8 cellular contexts compared by ENCODE assay signal in the genomic region with DNA sequence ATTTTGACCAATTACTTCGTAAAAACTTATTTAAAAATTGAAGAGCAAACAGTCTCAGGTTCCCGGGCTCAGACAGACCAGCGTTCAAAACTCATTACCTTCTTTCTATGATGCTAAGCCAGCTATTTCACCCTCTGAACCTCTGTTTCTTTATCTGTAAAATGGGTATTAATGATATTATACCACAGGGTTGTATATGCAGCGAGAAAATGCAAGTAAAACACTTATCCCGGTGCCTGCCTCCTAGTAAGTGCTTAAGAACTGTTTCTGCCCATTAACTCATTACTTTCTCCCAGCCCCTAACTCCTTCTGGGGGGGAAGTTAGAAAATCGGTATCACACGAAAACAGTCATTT. TPM values are rescaled to one million over a fixed set of nuclear protein-coding genes. Genes with fewer than 3 reads are reported as not detected.
DNase-seq lines count a peak whose midpoint lies in the region; FAIRE-seq and TF ChIP-seq lines count a peak whose summit lies in the region.

No MANE protein-coding gene starts in this region.

- DNase-seq in SJSA1 (ENCODE audit: low read depth in 1 of 2, low spot score in 2 of 2) (no peak), prostate gland (ENCODE audit: low spot score) (no peak), T-helper 9 cell (no peak), small intestine (no peak), NCI-H187 treated with DMSO at 0.1 percent for 48 hours (lab: John Stamatoyannopoulos, UW) (no peak), foreskin melanocyte (no peak)

- H3K4me3 ChIP-seq in SJSA1, result peak overlapping the region; percentile 77
- peak overlapping the region; percentile 34 to 95 for H3K4me3 ChIP-seq in esophagus (ENCODE audit: low read depth in 1 of 2, low read length in 2 of 2)
- peak overlapping the region; percentile 60 to 85 for H3K4me3 ChIP-seq in prostate gland
- peak overlapping the region in 1 of 2 donors; percentile 91 for H3K4me3 ChIP-seq in small intestine (ENCODE audit: low read depth in 1 of 2, low read length in 2 of 2)

- TF ChIP-seq POLR2A in prostate gland (IDR thresholded peaks at IDR 0.05), result no peak

- H3K36me3 ChIP-seq in ES-I3 (ENCODE audit: insufficient read depth, low read length) (no peaks in the 10 kb centered on the region), SJSA1 (peaks cover 13% of the 10 kb centered on the region; the same call in 1 of the 2 replicates), esophagus (ENCODE audit: control insufficient read depth in 2 of 2, insufficient read depth in 2 of 2, low read length in 1 of 2) (no peaks in the 10 kb centered on the region), prostate gland (no peaks in the 10 kb centered on the region), small intestine (ENCODE audit: control insufficient read depth in 2 of 2, insufficient read depth in 2 of 2, low read length in 2 of 2) (no peaks in the 10 kb centered on the region)

- FAIRE-seq in small intestine (lab: Jason Lieb, UNC), result no peak

- TF ChIP-seq CTCF in prostate gland (IDR thresholded peaks at IDR 0.05), result no peak

- peak overlapping the region; percentile 33 for H3K27ac ChIP-seq in SJSA1
- H3K27ac ChIP-seq in esophagus (ENCODE audit: low read depth in 2 of 2, low read length in 1 of 2), result peak overlapping the region; percentile 21 to 38
- H3K27ac ChIP-seq in prostate gland, result peak overlapping the region; percentile 82 to 93
- H3K27ac ChIP-seq in small intestine (ENCODE audit: low read depth in 1 of 2, low read length in 1 of 2), result peak overlapping the region in 1 of 2 donors; percentile 50

- peaks cover 7% of the 10 kb centered on the region for H3K27me3 ChIP-seq in SJSA1 (replicated peaks)
- no peaks in the 10 kb centered on the region for H3K27me3 ChIP-seq in esophagus (ENCODE audit: control insufficient read depth in 1 of 2, insufficient read depth in 2 of 2, low read length in 2 of 2)
- no peaks in the 10 kb centered on the region for H3K27me3 ChIP-seq in prostate gland (replicated peaks; ENCODE audit: insufficient read depth)
- H3K27me3 ChIP-seq in small intestine (ENCODE audit: control insufficient read depth in 2 of 2, insufficient read depth in 2 of 2, low read length in 2 of 2), result no peaks in the 10 kb centered on the region

- H3K4me1 ChIP-seq in ES-I3 (ENCODE audit: insufficient read depth, low read length), result no peaks in the 10 kb centered on the region; the same call in 1 of the 2 replicates
- H3K4me1 ChIP-seq in SJSA1 (replicated peaks), result peaks cover 17% of the 10 kb centered on the region
- peaks cover 7 to 14% of the 10 kb centered on the region in 2 donors for H3K4me1 ChIP-seq in esophagus (ENCODE audit: control insufficient read depth in 2 of 2, insufficient read depth in 2 of 2, low read length in 1 of 2)
- peaks cover 29% of the 10 kb centered on the region for H3K4me1 ChIP-seq in prostate gland (replicated peaks)
- peaks cover 8 to 9% of the 10 kb centered on the region in 2 donors for H3K4me1 ChIP-seq in small intestine (ENCODE audit: control insufficient read depth in 2 of 2, insufficient read depth in 1 of 2, low read depth in 1 of 2, low read length in 1 of 2)

- WGBS in esophagus, 2 donors, result 35 to 36% methylated on average over 7 of the region's 7 CpGs
- 42% methylated on average over 7 of the region's 7 CpGs for WGBS in prostate gland
- WGBS in small intestine, 3 donors, result 27 to 35% (median 30%) methylated on average over 7 of the region's 7 CpGs

- intact Hi-C loops in prostate gland (cut with DNase I), result loop anchor here (10.0 kb wide), 1 partner anchor 160 kb away; no protein-coding TSS in a partner anchor

- no peaks in the 10 kb centered on the region for H3K9me3 ChIP-seq in ES-I3 (ENCODE audit: control insufficient read depth, insufficient read depth, low read length)
- no peaks in the 10 kb centered on the region for H3K9me3 ChIP-seq in SJSA1 (replicated peaks)
- no peaks in the 10 kb centered on the region for H3K9me3 ChIP-seq in esophagus (ENCODE audit: control insufficient read depth in 2 of 2, insufficient read depth in 1 of 2, low read depth in 1 of 2, low read length in 1 of 2)
- H3K9me3 ChIP-seq in prostate gland, result no peaks in the 10 kb centered on the region
- H3K9me3 ChIP-seq in small intestine (ENCODE audit: control insufficient read depth, low read depth), result no peaks in the 10 kb centered on the region

- peak overlapping the region; percentile 60; the same call in 1 of the 2 replicates for H3K9ac ChIP-seq in ES-I3 (ENCODE audit: low read depth, low read length)

RNA-seq across cellular contexts. Expression of gene PAK4, which starts 0.4 kb away (rescaled TPM):
- 7.2 TPM in 2 replicates for total RNA-seq in SJSA1 (2014; rRNA removed; shearing (Covaris generic))
- polyA plus RNA-seq in esophagus (10 to 100 TPM; 39.8 to 43.1 TPM), small intestine (10 to 100 TPM; 34.6 to 59.7 (median 48.8) TPM)
- total RNA-seq in prostate gland, result 100 to 1,000 TPM; 111 to 123 TPM

RNA-seq across cellular contexts. Expression of gene ACP7, which starts 41.0 kb away (rescaled TPM):
- total RNA-seq in SJSA1 (2014; rRNA removed; shearing (Covaris generic)), result not detected in 2 replicates
- 1 to 10 TPM in 1 of 2 donors, under 1 TPM in 1; 0.32 to 1.6 TPM for polyA plus RNA-seq in esophagus
- total RNA-seq in prostate gland, result under 1 TPM in 1 of 2 donors, not detected in 1; 0.80 TPM
- under 1 TPM in 1 of 3 donors, not detected in 2; 0.01 TPM for polyA plus RNA-seq in small intestine

Comparison
In these comparisons a context has a peak if more than half of its experiments do, and no peak if none do; other contexts are left out.
1. RNA of gene PAK4, which starts 0.4 kb away (total RNA-seq): 111 to 123 TPM in prostate gland; 7.2 TPM in SJSA1; every median in the first group is over 10 times any median in the second.